Comparison of ENCODE assay signal across 8 cellular contexts in the genomic region with DNA sequence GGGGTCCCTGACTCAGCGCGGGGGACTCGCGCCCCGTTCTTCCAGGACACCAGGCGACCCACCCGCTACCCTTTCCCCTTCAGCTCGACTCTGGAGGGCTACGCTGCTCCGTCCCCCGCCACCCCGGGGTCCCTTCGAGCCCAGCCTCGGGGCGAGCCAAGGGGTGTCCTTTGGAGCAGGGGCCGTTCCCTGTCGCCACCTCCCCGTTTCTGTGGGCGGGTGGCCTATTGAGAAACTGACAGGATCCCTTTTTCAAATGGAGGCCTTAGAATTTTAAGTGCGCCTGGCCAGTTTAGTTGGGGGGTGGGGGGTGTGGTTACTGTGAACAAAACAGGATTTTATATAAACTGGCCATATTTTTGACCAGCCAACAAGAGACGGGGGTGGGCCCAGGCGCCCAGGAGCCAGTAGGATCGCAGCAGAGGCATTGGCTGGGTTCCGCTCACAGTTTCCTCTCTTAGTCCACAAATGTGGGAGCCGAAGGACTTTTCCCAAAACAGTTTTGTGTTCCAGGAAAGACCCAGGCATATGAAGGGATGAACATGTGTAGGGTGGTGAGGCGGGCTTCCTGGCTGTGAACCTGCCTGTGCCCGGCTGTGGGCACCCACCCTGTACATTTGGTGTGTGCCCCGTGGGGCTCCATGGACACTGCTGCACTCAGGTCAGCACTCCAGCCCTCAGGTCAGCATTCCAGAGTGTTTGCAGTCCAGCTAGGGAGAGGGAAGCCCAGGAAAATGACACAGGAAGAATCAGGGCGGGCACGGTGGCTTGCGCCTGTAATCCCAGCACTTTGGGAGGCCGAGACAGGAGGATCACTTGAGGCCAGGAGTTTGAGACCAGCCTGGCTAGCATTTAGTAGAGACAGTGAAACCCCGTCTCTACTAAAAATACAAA. TPM values are rescaled to one million over a fixed set of nuclear protein-coding genes. Genes with fewer than 3 reads are reported as not detected.
DNase-seq lines count a peak whose midpoint lies in the region; TF ChIP-seq lines count a peak whose summit lies in the region.

No MANE protein-coding gene starts in this region.

- H2AFZ ChIP-seq in KMS-11 (ENCODE audit: low read depth) (peak overlapping the region; percentile 88), mammary epithelial cell (ENCODE audit: low read depth, low read length) (peak overlapping the region; percentile 45)

- in situ Hi-C loops in mammary epithelial cell (cut with MboI; ENCODE audit: low sequenced_read_pairs in 2 of 2), result no loop called here

- peak overlapping the region in 2 of 7 donors; percentile 24 to 29 for H3K4me3 Mint-ChIP-seq in CD8-positive, alpha-beta memory T cell

- BruUV-seq in mammary epithelial cell (replicated peaks; lab: Mats Ljungman, UMichigan), result no TSS peak

- H3K27ac Mint-ChIP-seq in CD8-positive, alpha-beta memory T cell, result no peak overlapping the region

- H3K4me2 ChIP-seq in KMS-11 (peak overlapping the region; percentile 93), mammary epithelial cell (ENCODE audit: insufficient read depth, low read depth, low read length) (peak overlapping the region; percentile 52)

- peaks cover 23 to 27% of the 10 kb centered on the region in 2 donors for H3K27me3 Mint-ChIP-seq in CD8-positive, alpha-beta memory T cell

- H4K20me1 ChIP-seq in KMS-11 (ENCODE audit: insufficient read depth) (no peaks in the 10 kb centered on the region), mammary epithelial cell (ENCODE audit: insufficient read depth, low read length) (no peaks in the 10 kb centered on the region)

- TF ChIP-seq POLR2A in spleen (IDR thresholded peaks at IDR 0.05), result peak in 1 of 3 donors; percentile 56

- H3K9ac ChIP-seq in KMS-11 (peak overlapping the region; percentile 76), mammary epithelial cell (ENCODE audit: insufficient read depth, low read length) (no peak overlapping the region)

- no peak for TF ChIP-seq CTCF in KMS-11 (conservative IDR thresholded peaks at IDR 0.05; ENCODE audit: low read depth, low read length)
- TF ChIP-seq CTCF in mammary epithelial cell (conservative IDR thresholded peaks at IDR 0.05 in 1 of 2, IDR thresholded peaks at IDR 0.05 in 1 of 2; ENCODE audit: extremely low read depth in 1 of 2, insufficient read depth in 1 of 2, low read depth in 1 of 2, low read length in 2 of 2), result no peak
- peak in 3 of 11 experiments; percentile 5 to 29 (median 9) for TF ChIP-seq CTCF in spleen (IDR thresholded peaks at IDR 0.05 in 8 of 11, conservative IDR thresholded peaks at IDR 0.05 in 3 of 11)

- H3K36me3 ChIP-seq in KMS-11 (ENCODE audit: insufficient read depth) (no peaks in the 10 kb centered on the region), mammary epithelial cell (ENCODE audit: insufficient read depth, low read length) (no peaks in the 10 kb centered on the region), spleen (peaks cover 0 to 11% (median 0%) of the 10 kb centered on the region in 6 donors)
- H3K36me3 ChIP-seq in CD8-positive, alpha-beta memory T cell (ENCODE audit: insufficient read depth, low read length), result no peaks in the 10 kb centered on the region

- dilution Hi-C loops in mammary epithelial cell (cut with HindIII; ENCODE audit: low sequenced_read_pairs), result no loop called here

- H3K9me3 ChIP-seq in mammary epithelial cell (replicated peaks; ENCODE audit: insufficient read depth, low read length), result no peaks in the 10 kb centered on the region
- no peaks in the 10 kb centered on the region for H3K9me3 ChIP-seq in spleen
- H3K9me3 ChIP-seq in CD8-positive, alpha-beta memory T cell (ENCODE audit: low read length), result no peaks in the 10 kb centered on the region

- peak overlapping the region; percentile 43; the same call in 1 of the 2 replicates for H3K27ac ChIP-seq in KMS-11
- no peak overlapping the region for H3K27ac ChIP-seq in mammary epithelial cell (ENCODE audit: insufficient read depth, low read depth, low read length)
- peak overlapping the region; percentile 92 for H3K27ac ChIP-seq in layer of hippocampus (ENCODE audit: low read depth, low read length)
- H3K27ac ChIP-seq in spleen, result peak overlapping the region; percentile 87 to 97 (median 95)
- no peak overlapping the region for H3K27ac ChIP-seq in CD8-positive, alpha-beta memory T cell (ENCODE audit: low read depth, low read length)

- DNase-seq in Ammon's horn (ENCODE audit: low spot score), result peak; percentile 68
- no peak for DNase-seq in mammary epithelial cell
- peak; percentile 90 for DNase-seq in spleen
- DNase-seq in CD8-positive, alpha-beta memory T cell, result no peak
- DNase-seq in activated CD4-positive, alpha-beta T cell treated with anti-CD3 and anti-CD28 coated beads, Interleukin-2, amount 50 U/mL, for 48 hours, result no peak
- no peak for DNase-seq in NCI-H1105 (lab: John Stamatoyannopoulos, UW)

- POLR2A ChIA-PET in CD8-positive, alpha-beta memory T cell (lab: Charles Lee), result no interaction called here

- H3K4me3 ChIP-seq in KMS-11 (IDR thresholded peaks at IDR 0.05; ENCODE audit: insufficient read depth, low read depth, low read length), result no peak overlapping the region
- H3K4me3 ChIP-seq in mammary epithelial cell (replicated peaks in 1 of 3; ENCODE audit: insufficient read depth in 1 of 3, low read depth in 2 of 3, low read length in 3 of 3), result peak overlapping the region in 1 of 3 experiments; percentile 33
- peak overlapping the region; percentile 37 to 86 (median 70) for H3K4me3 ChIP-seq in spleen
- no peak overlapping the region for H3K4me3 ChIP-seq in CD8-positive, alpha-beta memory T cell (ENCODE audit: low read length)

- CTCF ChIA-PET in mammary epithelial cell (lab: Charles Lee; ENCODE audit: low non-redundant PET), result no interaction called here
- CTCF ChIA-PET in CD8-positive, alpha-beta memory T cell (lab: Charles Lee), result interaction anchor here (0.7 kb wide), 1 partner anchor 440 kb away, joined by 5 read pairs; no protein-coding TSS in a partner anchor

- peaks cover 26% of the 10 kb centered on the region for H3K4me1 ChIP-seq in KMS-11 (ENCODE audit: low read depth, poor library complexity, severe bottlenecking)
- peaks cover 9% of the 10 kb centered on the region for H3K4me1 ChIP-seq in mammary epithelial cell (ENCODE audit: insufficient read depth, low read length)
- H3K4me1 ChIP-seq in spleen, result peaks cover 19 to 64% (median 44%) of the 10 kb centered on the region in 6 donors
- peaks cover 9% of the 10 kb centered on the region for H3K4me1 ChIP-seq in CD8-positive, alpha-beta memory T cell (ENCODE audit: insufficient read depth, low read length)

- H3K27me3 ChIP-seq in KMS-11 (ENCODE audit: insufficient read depth, low read depth) (no peaks in the 10 kb centered on the region), mammary epithelial cell (ENCODE audit: insufficient read depth, low read length) (peaks cover 1% of the 10 kb centered on the region), layer of hippocampus (ENCODE audit: control insufficient read depth, insufficient read depth, low read length) (no peaks in the 10 kb centered on the region), spleen (replicated peaks in 1 of 7) (peaks cover 0 to 27% (median 3%) of the 10 kb centered on the region in 7 donors)
- H3K27me3 ChIP-seq in CD8-positive, alpha-beta memory T cell (ENCODE audit: insufficient read depth, low read length, poor library complexity, severe bottlenecking), result peaks cover 7% of the 10 kb centered on the region

- 23% methylated on average over 21 of the region's 33 CpGs for WGBS in mammary epithelial cell (ENCODE audit: low coverage, missing lambda C conversion rate)
- 21 to 28% (median 24%) methylated on average over 24 to 33 of the region's 33 CpGs for whole genome bisulfite sequencing in spleen, 5 donors

- no peaks in the 10 kb centered on the region for H3K9me3 Mint-ChIP-seq in CD8-positive, alpha-beta memory T cell

- intact Hi-C loops in mammary epithelial cell (cut with micrococcal nuclease), result loop anchor here (1.0 to 2.0 kb wide), 2 partner anchors 61 to 85 kb away; a partner anchor contains a TSS
- intact Hi-C loops in spleen (cut with DNase I; ENCODE audit: low total_unique reads), result loop anchor here (10.0 kb wide), 1 partner anchor 51 kb away; no protein-coding TSS in a partner anchor

- H3K36me3 Mint-ChIP-seq in CD8-positive, alpha-beta memory T cell, result no peaks in the 10 kb centered on the region

- peaks cover 5 to 11% (median 6%) of the 10 kb centered on the region in 3 donors for H3K4me1 Mint-ChIP-seq in CD8-positive, alpha-beta memory T cell

- H3K79me2 ChIP-seq in KMS-11 (ENCODE audit: insufficient read depth, low read depth) (peaks cover 32% of the 10 kb centered on the region), mammary epithelial cell (ENCODE audit: insufficient read depth, low read length) (no peaks in the 10 kb centered on the region)

RNA-seq across cellular contexts. Expression of a gene that starts 0.7 kb away (rescaled TPM):
- total RNA-seq in mammary epithelial cell, result 10 to 100 TPM; 20.7 to 31.2 TPM
- polyA plus RNA-seq in mammary epithelial cell, result 11.5 TPM
- 19.6 TPM for polyA minus RNA-seq in mammary epithelial cell
- total RNA-seq in spleen, result 100 to 1,000 TPM; 164 to 333 (median 198) TPM
- 10 to 100 TPM; 16.3 to 42.2 (median 26.9) TPM for polyA plus RNA-seq in spleen
- total RNA-seq in CD8-positive, alpha-beta memory T cell, result 1 to 10 TPM; 1.3 to 1.6 TPM
- 0.08 TPM for polyA plus RNA-seq in CD8-positive, alpha-beta memory T cell

RNA-seq across cellular contexts. Expression of a gene that starts 22.9 kb away (rescaled TPM):
- total RNA-seq in mammary epithelial cell (under 1 TPM; 0.49 to 0.50 TPM), spleen (10 to 100 TPM in 3 of 7 donors, 1 to 10 TPM in 4; 5.7 to 19.3 (median 9.9) TPM)
- polyA plus RNA-seq in mammary epithelial cell (not detected), spleen (1 to 10 TPM in 1 of 3 donors, under 1 TPM in 2; 0.03 to 3.0 (median 0.09) TPM)
- not detected for polyA minus RNA-seq in mammary epithelial cell
- not detected for total RNA-seq in CD8-positive, alpha-beta memory T cell
- polyA plus RNA-seq in CD8-positive, alpha-beta memory T cell, result not detected

RNA-seq across cellular contexts. Expression of a gene that starts 53.8 kb away (rescaled TPM):
- 100 to 1,000 TPM; 173 to 221 TPM for total RNA-seq in mammary epithelial cell
- polyA plus RNA-seq in mammary epithelial cell, result 109 TPM
- polyA minus RNA-seq in mammary epithelial cell, result 167 TPM
- total RNA-seq in spleen, result 100 to 1,000 TPM in 5 of 7 donors, 10 to 100 TPM in 2; 85.7 to 188 (median 108) TPM
- 10 to 100 TPM; 33.6 to 58.7 (median 38.3) TPM for polyA plus RNA-seq in spleen
- 1 to 10 TPM; 8.6 to 9.1 TPM for total RNA-seq in CD8-positive, alpha-beta memory T cell
- polyA plus RNA-seq in CD8-positive, alpha-beta memory T cell, result 23.1 TPM

Comparison
In these comparisons a context has a peak if more than half of its experiments do, and no peak if none do; other contexts are left out.
1. DNase-seq: peak in Ammon's horn (single experiment) and spleen (single experiment); none in mammary epithelial cell (single experiment), CD8-positive, alpha-beta memory T cell (0 of 5), activated CD4-positive, alpha-beta T cell treated with anti-CD3 and anti-CD28 coated beads, Interleukin-2, amount 50 U/mL, for 48 hours (0 of 2) and NCI-H1105 (single experiment).
2. H3K27ac ChIP-seq: peak in KMS-11 (single experiment), layer of hippocampus (single experiment) and spleen (8 of 8); none in mammary epithelial cell (single experiment) and CD8-positive, alpha-beta memory T cell (single experiment).
3. H3K4me3 ChIP-seq: peak in spleen (8 of 8); none in KMS-11 (single experiment) and CD8-positive, alpha-beta memory T cell (single experiment).
4. RNA of a gene that starts 0.7 kb away (total RNA-seq): 164 to 333 TPM in spleen and 20.7 to 31.2 TPM in mammary epithelial cell; 1.3 to 1.6 TPM in CD8-positive, alpha-beta memory T cell; every median in the first group is over 4 times any median in the second.
5. RNA of a gene that starts 22.9 kb away (total RNA-seq): 5.7 to 19.3 TPM in spleen; 0.49 to 0.50 TPM in mammary epithelial cell and not detected in CD8-positive, alpha-beta memory T cell; every median in the first group is over 4 times any median in the second.
6. RNA of a gene that starts 53.8 kb away (total RNA-seq): 173 to 221 TPM in mammary epithelial cell and 85.7 to 188 TPM in spleen; 8.6 to 9.1 TPM in CD8-positive, alpha-beta memory T cell; every median in the first group is over 4 times any median in the second.